In genomic region chr14:58297412-58297761, GRCh38 we compare ENCODE assay signal across 8 cellular contexts. TPM values are rescaled to one million over a fixed set of nuclear protein-coding genes. Genes with fewer than 3 reads are reported as not detected.
DNase-seq lines count a peak whose midpoint lies in the region; ATAC-seq, FAIRE-seq and TF ChIP-seq lines count a peak whose summit lies in the region.

No MANE protein-coding gene starts in this region.

- under 1% methylated on average over 10 of the region's 10 CpGs for WGBS in HUES64

- peak; percentile 3 for ATAC-seq in GM19035 (IDR thresholded peaks at IDR 0.05; ENCODE audit: unreplicated experiment)
- no peak for ATAC-seq in GM18861 (IDR thresholded peaks at IDR 0.05; ENCODE audit: unreplicated experiment)
- ATAC-seq in HG03159 (IDR thresholded peaks at IDR 0.05; ENCODE audit: unreplicated experiment) = no peak
- ATAC-seq in HG03469 (IDR thresholded peaks at IDR 0.05; ENCODE audit: unreplicated experiment) = no peak

- H3K4me3 ChIP-seq in HUES64 (ENCODE audit: low read length) (peak overlapping the region; percentile 85), endothelial cell of umbilical vein (replicated peaks in 1 of 3; ENCODE audit: insufficient read depth in 1 of 3, low read depth in 1 of 3, low read length in 3 of 3) (peak overlapping the region; percentile 70 to 97 (median 91)), rectal smooth muscle tissue (ENCODE audit: low read length) (peak overlapping the region; percentile 77)

- H3K79me2 ChIP-seq in endothelial cell of umbilical vein (ENCODE audit: control insufficient read depth, insufficient read depth, low read length) = peaks cover 57% of the 10 kb centered on the region

- H3K9me3 ChIP-seq in HUES64 (ENCODE audit: insufficient read depth, low read depth, low read length) (no peaks in the 10 kb centered on the region), endothelial cell of umbilical vein (replicated peaks; ENCODE audit: control insufficient read depth, insufficient read depth, low read length) (no peaks in the 10 kb centered on the region)

- BruUV-seq in endothelial cell of umbilical vein (replicated peaks; lab: Mats Ljungman, UMichigan) = TSS peak; percentile 51

- dilution Hi-C loops in endothelial cell of umbilical vein (cut with MboI; ENCODE audit: extremely low pct_ligation_motif_present, low sequenced_read_pairs) = no loop called here

- no peak overlapping the region for H2AFZ ChIP-seq in endothelial cell of umbilical vein (ENCODE audit: low read depth, low read length)

- CTCF ChIA-PET in endothelial cell of umbilical vein (lab: Charles Lee) = interaction anchor here (1.0 to 2.2 kb wide), 5 partner anchors 10 to 99 kb away, joined by 3 to 12 read pairs (median 6); partner anchors contain the start of gene TOMM20L

- peak overlapping the region; percentile 98 for H3K9ac ChIP-seq in HUES64 (ENCODE audit: low read depth, low read length)
- peak overlapping the region; percentile 91 for H3K9ac ChIP-seq in endothelial cell of umbilical vein (replicated peaks; ENCODE audit: extremely low read depth, insufficient read depth, low read length)
- H3K9ac ChIP-seq in rectal smooth muscle tissue (ENCODE audit: low read length) = peak overlapping the region; percentile 46

- peak overlapping the region; percentile 95 for H3K4me2 ChIP-seq in endothelial cell of umbilical vein (ENCODE audit: insufficient read depth, low read length)

- H3K27me3 ChIP-seq in HUES64 (ENCODE audit: insufficient read depth, low read length) (no peaks in the 10 kb centered on the region), endothelial cell of umbilical vein (ENCODE audit: control insufficient read depth in 2 of 2, insufficient read depth in 2 of 2, low read length in 2 of 2) (no peaks in the 10 kb centered on the region), rectal smooth muscle tissue (ENCODE audit: control insufficient read depth, insufficient read depth, low read length) (no peaks in the 10 kb centered on the region)

- intact Hi-C loops in endothelial cell of umbilical vein (cut with micrococcal nuclease) = no loop called here

- peaks cover 42% of the 10 kb centered on the region for H3K36me3 ChIP-seq in HUES64 (ENCODE audit: insufficient read depth, low read length)
- peaks cover 8 to 13% of the 10 kb centered on the region in 2 experiments for H3K36me3 ChIP-seq in endothelial cell of umbilical vein (ENCODE audit: control insufficient read depth in 2 of 2, extremely low read depth in 1 of 2, insufficient read depth in 2 of 2, low read length in 2 of 2)
- peaks cover 12% of the 10 kb centered on the region for H3K36me3 ChIP-seq in rectal smooth muscle tissue (ENCODE audit: control insufficient read depth, insufficient read depth, low read length)

- DNase-seq in endothelial cell of umbilical vein (ENCODE audit: low read depth, low spot score) = no peak
- no peak for DNase-seq in KBM-7

- H4K20me1 ChIP-seq in endothelial cell of umbilical vein (replicated peaks; ENCODE audit: control insufficient read depth, extremely low read depth, insufficient read depth, low read length) = no peaks in the 10 kb centered on the region

- H3K4me1 ChIP-seq in HUES64 (ENCODE audit: insufficient read depth, low read length) (peaks cover 5% of the 10 kb centered on the region; the same call in 1 of the 2 replicates), endothelial cell of umbilical vein (ENCODE audit: control insufficient read depth, extremely low read depth, insufficient read depth, low read length) (peaks cover 14% of the 10 kb centered on the region), rectal smooth muscle tissue (ENCODE audit: control insufficient read depth, insufficient read depth, low read length) (peaks cover 15% of the 10 kb centered on the region)

- no peak for TF ChIP-seq CTCF in endothelial cell of umbilical vein (IDR thresholded peaks at IDR 0.05; ENCODE audit: extremely low read depth in 1 of 2, insufficient read depth in 1 of 2, low read depth in 1 of 2, low read length in 2 of 2)

- in situ Hi-C loops in KBM-7 (cut with MboI; ENCODE audit: low pct_unique_long_range_greater_than_20kb, low sequenced_read_pairs) = no loop called here

- peak overlapping the region; percentile 97 for H3K27ac ChIP-seq in HUES64 (ENCODE audit: low read depth, low read length)
- peak overlapping the region; percentile 90 for H3K27ac ChIP-seq in endothelial cell of umbilical vein (ENCODE audit: insufficient read depth, low read depth, low read length)
- peak overlapping the region; percentile 98 for H3K27ac ChIP-seq in rectal smooth muscle tissue (ENCODE audit: low read depth, low read length)

- FAIRE-seq in endothelial cell of umbilical vein (lab: Jason Lieb, UNC) = no peak

- TF ChIP-seq POLR2A in endothelial cell of umbilical vein (IDR thresholded peaks at IDR 0.05; ENCODE audit: low read depth, low read length) = no peak

- POLR2A ChIA-PET in endothelial cell of umbilical vein (lab: Charles Lee) = interaction anchor here (1.1 to 1.8 kb wide), 3 partner anchors 8 to 97 kb away, joined by 3 to 9 read pairs (median 8); partner anchors contain the start of gene ACTR10

- no peaks in the 10 kb centered on the region for H3K9me1 ChIP-seq in endothelial cell of umbilical vein (replicated peaks; ENCODE audit: control insufficient read depth, extremely low read depth, insufficient read depth, low read length)

TF ChIP-seq in endothelial cell of umbilical vein, 7 proteins besides CTCF, POLR2A, EP300 and RAD21:
- no peak for TF ChIP-seq POLR2AphosphoS5 (IDR thresholded peaks at IDR 0.05; ENCODE audit: insufficient read depth, low read depth, low read length)
- no peak for TF ChIP-seq MAX (IDR thresholded peaks at IDR 0.05; ENCODE audit: insufficient read depth, insufficient read length)
- no peak for TF ChIP-seq JUN (IDR thresholded peaks at IDR 0.05; ENCODE audit: borderline replicate concordance, insufficient read depth, insufficient read length, low read depth)
- no peak for TF ChIP-seq FOS (IDR thresholded peaks at IDR 0.05; ENCODE audit: borderline replicate concordance, insufficient read depth, low read length)
- TF ChIP-seq MYC (IDR thresholded peaks at IDR 0.05; ENCODE audit: low read depth, low read length) = no peak
- no peak for TF ChIP-seq GATA2 (IDR thresholded peaks at IDR 0.05; ENCODE audit: insufficient read depth, insufficient read length, low read depth, low read length)

RNA-seq across cellular contexts. Expression of gene ARID4A, which starts 1.0 kb away (rescaled TPM):
- polyA plus RNA-seq in HUES64 (2013, experiment 1 of 2) = 7.3 TPM
- 8.1 TPM for polyA plus RNA-seq in HUES64 (2013, experiment 2 of 2)
- total RNA-seq in endothelial cell of umbilical vein = 20.0 and 21.5 TPM in 2 replicates
- 2.7 and 3.7 TPM in 2 replicates for polyA plus RNA-seq in endothelial cell of umbilical vein
- polyA plus RNA-seq in endothelial cell of umbilical vein (2011; cell fraction: cytosol; rRNA removed) = 4.2 and 4.4 TPM in 2 replicates
- 22.5 and 31.4 TPM in 2 replicates for polyA plus RNA-seq in endothelial cell of umbilical vein (2011; cell fraction: nucleus; rRNA removed)
- polyA plus RNA-seq in endothelial cell of umbilical vein (2012) = 8.4 and 12.3 TPM in 2 replicates
- polyA minus RNA-seq in endothelial cell of umbilical vein = 12.7 and 13.0 TPM in 2 replicates
- 5.7 TPM for polyA minus RNA-seq in endothelial cell of umbilical vein (2011; cell fraction: cytosol; rRNA and poly(A)+ RNA removed)
- polyA minus RNA-seq in endothelial cell of umbilical vein (2011; cell fraction: nucleus; rRNA and poly(A)+ RNA removed) = 25.0 and 29.9 TPM in 2 replicates

RNA-seq across cellular contexts. Expression of gene PSMA3, which starts 52.7 kb away (rescaled TPM):
- polyA plus RNA-seq in HUES64 (2013, experiment 1 of 2) = 226 TPM
- polyA plus RNA-seq in HUES64 (2013, experiment 2 of 2) = 241 TPM
- 228 and 240 TPM in 2 replicates for total RNA-seq in endothelial cell of umbilical vein
- polyA plus RNA-seq in endothelial cell of umbilical vein = 274 and 297 TPM in 2 replicates
- 258 and 315 TPM in 2 replicates for polyA plus RNA-seq in endothelial cell of umbilical vein (2011; cell fraction: cytosol; rRNA removed)
- 142 and 181 TPM in 2 replicates for polyA plus RNA-seq in endothelial cell of umbilical vein (2011; cell fraction: nucleus; rRNA removed)
- 139 and 245 TPM in 2 replicates for polyA plus RNA-seq in endothelial cell of umbilical vein (2012)
- polyA minus RNA-seq in endothelial cell of umbilical vein = 190 and 204 TPM in 2 replicates
- 83.9 TPM for polyA minus RNA-seq in endothelial cell of umbilical vein (2011; cell fraction: cytosol; rRNA and poly(A)+ RNA removed)
- polyA minus RNA-seq in endothelial cell of umbilical vein (2011; cell fraction: nucleus; rRNA and poly(A)+ RNA removed) = 56.6 and 86.0 TPM in 2 replicates

Comparison
In these comparisons a context has a peak if more than half of its experiments do, and no peak if none do; other contexts are left out.
1. H3K9ac ChIP-seq: peak in every context shown above with its lines; median percentile 98 in HUES64; 91 in endothelial cell of umbilical vein; 46 in rectal smooth muscle tissue.